ENCODE assay signal across 10 cellular contexts in the genomic region with DNA sequence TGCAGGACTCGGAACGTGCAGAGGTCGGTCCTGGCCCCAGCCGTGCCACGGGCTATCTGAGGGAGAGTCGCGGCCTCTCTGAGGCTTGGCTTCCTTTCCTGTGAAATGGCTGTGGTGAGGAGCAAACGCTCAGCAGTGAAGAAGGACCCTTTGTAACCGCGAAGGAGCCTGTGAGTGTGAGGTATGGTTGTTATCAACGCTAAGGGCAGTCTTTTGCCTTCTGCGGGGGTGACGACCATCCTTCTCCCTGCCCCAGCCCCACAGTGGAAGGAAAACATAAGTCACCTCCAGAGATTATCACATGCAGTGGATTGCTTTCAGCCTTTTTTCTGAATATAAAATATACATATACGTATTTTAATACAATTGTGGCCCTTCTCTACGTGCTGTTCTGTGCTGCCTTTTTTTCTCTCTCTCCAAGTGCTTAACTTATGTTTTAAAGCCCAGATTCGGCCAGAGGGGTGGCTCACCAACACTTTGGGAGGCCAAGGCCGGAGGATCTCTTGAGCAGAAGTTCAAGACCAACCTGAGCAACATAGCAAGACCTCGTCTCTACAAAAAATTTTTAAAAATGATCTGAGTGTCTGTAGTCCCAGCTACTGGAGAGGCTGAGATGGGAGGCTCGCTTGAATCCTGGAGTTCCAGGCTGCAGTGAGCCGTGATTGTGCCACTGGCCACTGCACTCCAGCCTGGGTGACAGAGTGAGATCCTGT. TPM values are rescaled to one million over a fixed set of nuclear protein-coding genes. Genes with fewer than 3 reads are reported as not detected.
A peak's percentile ranks its signal among the peaks of the same experiment; 100 is the strongest.
DNase-seq lines count a peak whose midpoint lies in the region; FAIRE-seq and TF ChIP-seq lines count a peak whose summit lies in the region.
"Had no signal": no experiment of that assay in that cellular context is flagged by ENCODE, and none has a peak within 500 bp of the region (broad histone marks: within the 10 kb centered on the region; RNA-seq: fewer than 3 reads in every experiment).

No MANE protein-coding gene starts in this region.

- dilution Hi-C loops in keratinocyte (cut with MboI; ENCODE audit: extremely low pct_ligation_motif_present, low sequenced_read_pairs): no loop called here

- H2AFZ ChIP-seq in keratinocyte (ENCODE audit: control insufficient read depth, low read length): peak overlapping the region; percentile 82

- H3K4me3 Mint-ChIP-seq in T-helper 1 cell treated with Interleukin-12 subunit alpha and Interleukin-12 subunit beta and Interleukin-4 antibody, amounts not matched to agents 30 μg/mL and 1 μg/mL, for 36 hours: peak overlapping the region; percentile 83
- peak overlapping the region; percentile 86 for H3K4me3 Mint-ChIP-seq in activated CD4-positive, alpha-beta memory T cell treated with anti-CD3 and anti-CD28 coated beads, Interleukin-2, amount 10 ng/mL, durations not matched to agents 7 days and 5 days

- no peaks in the 10 kb centered on the region for H4K20me1 ChIP-seq in keratinocyte (ENCODE audit: control insufficient read depth, extremely low read depth, insufficient read depth, low read length)

- H3K79me2 ChIP-seq in keratinocyte (ENCODE audit: control insufficient read depth, insufficient read depth, low read length): no peaks in the 10 kb centered on the region

- no peak overlapping the region for H3K9ac ChIP-seq in keratinocyte (ENCODE audit: control insufficient read depth, extremely low read depth, insufficient read depth, low read length)

- H3K4me2 ChIP-seq in keratinocyte (ENCODE audit: control insufficient read depth, extremely low read depth, insufficient read depth, low read depth, low read length): peak overlapping the region; percentile 70

- H3K36me3 Mint-ChIP-seq in T-helper 1 cell treated with Interleukin-12 subunit alpha and Interleukin-12 subunit beta and Interleukin-4 antibody, amounts not matched to agents 30 μg/mL and 1 μg/mL, for 36 hours (ENCODE audit: low read depth): no peaks in the 10 kb centered on the region
- no peaks in the 10 kb centered on the region for H3K36me3 Mint-ChIP-seq in activated CD4-positive, alpha-beta memory T cell treated with anti-CD3 and anti-CD28 coated beads, Interleukin-2, amount 10 ng/mL, durations not matched to agents 7 days and 5 days (ENCODE audit: low read depth)

- POLR2A ChIA-PET in activated CD4-positive, alpha-beta memory T cell treated with anti-CD3 and anti-CD28 coated beads, Interleukin-2, amount 10 ng/mL, durations not matched to agents 7 days and 5 days (lab: Charles Lee): interaction anchor here (1.2 to 11.8 kb wide), 10 partner anchors 12 to 228 kb away, joined by 3 to 117 read pairs (median 11); a partner anchor contains a TSS

- H3K27ac ChIP-seq in keratinocyte (ENCODE audit: control insufficient read depth, insufficient read depth, low read length) (no peak overlapping the region), temporal lobe (ENCODE audit: low read depth, low read length) (peak overlapping the region; percentile 63)

- peaks cover 7% of the 10 kb centered on the region for H3K27me3 ChIP-seq in keratinocyte (ENCODE audit: control insufficient read depth, extremely low read depth, insufficient read depth, low read length)

- DNase-seq in T-helper 1 cell (no peak), keratinocyte (ENCODE audit: low read depth, low spot score) (no peak), NCI-H1930 (lab: John Stamatoyannopoulos, UW) (no peak), cerebellar nuclear complex (lab: John Stamatoyannopoulos, UW) (no peak), urothelium cell line (ENCODE audit: low spot score) (no peak)
- no peak for DNase-seq in activated CD4-positive, alpha-beta memory T cell treated with anti-CD3 and anti-CD28 coated beads, Interleukin-2, amount 10 ng/mL, durations not matched to agents 7 days and 5 days

- H3K9me3 ChIP-seq in keratinocyte (ENCODE audit: control insufficient read depth, low read depth, low read length): no peaks in the 10 kb centered on the region

- peak overlapping the region; percentile 99 for H3K27ac Mint-ChIP-seq in T-helper 1 cell treated with Interleukin-12 subunit alpha and Interleukin-12 subunit beta and Interleukin-4 antibody, amounts not matched to agents 30 μg/mL and 1 μg/mL, for 36 hours
- peak overlapping the region; percentile 98 for H3K27ac Mint-ChIP-seq in activated CD4-positive, alpha-beta memory T cell treated with anti-CD3 and anti-CD28 coated beads, Interleukin-2, amount 10 ng/mL, durations not matched to agents 7 days and 5 days

- peak in 1 of 3 experiments; percentile 3 for TF ChIP-seq CTCF in keratinocyte (optimal IDR thresholded peaks at IDR 0.05 in 1 of 3, IDR thresholded peaks at IDR 0.05 in 1 of 3, conservative IDR thresholded peaks at IDR 0.05 in 1 of 3; ENCODE audit: extremely low read depth in 1 of 3, insufficient read depth in 2 of 3, low read length in 3 of 3)

- H3K4me3 ChIP-seq in keratinocyte (ENCODE audit: control insufficient read depth in 2 of 3, extremely low read depth in 1 of 3, insufficient read depth in 2 of 3, low read depth in 1 of 3, low read length in 3 of 3): peak overlapping the region; percentile 25 to 65 (median 48)

- H3K27me3 Mint-ChIP-seq in T-helper 1 cell treated with Interleukin-12 subunit alpha and Interleukin-12 subunit beta and Interleukin-4 antibody, amounts not matched to agents 30 μg/mL and 1 μg/mL, for 36 hours (ENCODE audit: low read depth): peaks cover 17% of the 10 kb centered on the region
- H3K27me3 Mint-ChIP-seq in activated CD4-positive, alpha-beta memory T cell treated with anti-CD3 and anti-CD28 coated beads, Interleukin-2, amount 10 ng/mL, durations not matched to agents 7 days and 5 days: peaks cover 6% of the 10 kb centered on the region

- CTCF ChIA-PET in activated CD4-positive, alpha-beta memory T cell treated with anti-CD3 and anti-CD28 coated beads, Interleukin-2, amount 10 ng/mL, durations not matched to agents 7 days and 5 days (lab: Charles Lee): interaction anchor here (1.1 to 12.6 kb wide), 35 partner anchors 8 to 542 kb away, joined by 3 to 309 read pairs (median 8); a partner anchor contains a TSS

- FAIRE-seq in keratinocyte (lab: Jason Lieb, UNC) (no peak), urothelium cell line (lab: Jason Lieb, UNC) (no peak)

- no peaks in the 10 kb centered on the region for H3K9me1 ChIP-seq in keratinocyte (ENCODE audit: control insufficient read depth, extremely low read depth, insufficient read depth, low read length)

- peaks cover 36% of the 10 kb centered on the region for H3K4me1 Mint-ChIP-seq in T-helper 1 cell treated with Interleukin-12 subunit alpha and Interleukin-12 subunit beta and Interleukin-4 antibody, amounts not matched to agents 30 μg/mL and 1 μg/mL, for 36 hours (ENCODE audit: low read depth)
- peaks cover 46% of the 10 kb centered on the region for H3K4me1 Mint-ChIP-seq in activated CD4-positive, alpha-beta memory T cell treated with anti-CD3 and anti-CD28 coated beads, Interleukin-2, amount 10 ng/mL, durations not matched to agents 7 days and 5 days

- no peaks in the 10 kb centered on the region for H3K9me3 Mint-ChIP-seq in T-helper 1 cell treated with Interleukin-12 subunit alpha and Interleukin-12 subunit beta and Interleukin-4 antibody, amounts not matched to agents 30 μg/mL and 1 μg/mL, for 36 hours
- H3K9me3 Mint-ChIP-seq in activated CD4-positive, alpha-beta memory T cell treated with anti-CD3 and anti-CD28 coated beads, Interleukin-2, amount 10 ng/mL, durations not matched to agents 7 days and 5 days: no peaks in the 10 kb centered on the region

- H3K36me3 ChIP-seq in keratinocyte (ENCODE audit: control insufficient read depth in 2 of 2, extremely low read depth in 1 of 2, insufficient read depth in 2 of 2, low read length in 2 of 2): no peaks in the 10 kb centered on the region

- peaks cover 6% of the 10 kb centered on the region for H3K4me1 ChIP-seq in keratinocyte (ENCODE audit: control insufficient read depth, extremely low read depth, insufficient read depth, low read length)

RNA-seq across cellular contexts. Expression of a gene that starts 17.4 kb away (rescaled TPM):
- 1 to 10 TPM; 5.8 to 7.4 TPM for total RNA-seq in activated CD4-positive, alpha-beta memory T cell treated with anti-CD3 and anti-CD28 coated beads, Interleukin-2, amount 10 ng/mL, durations not matched to agents 7 days and 5 days
- 0.54 to 0.86 TPM (median 0.56 TPM) in 3 replicates for polyA plus RNA-seq in keratinocyte
- 1.5 TPM for polyA plus RNA-seq in keratinocyte (2011; ENCODE audit: low read depth)
- 0.27 and 0.61 TPM in 2 replicates for polyA plus RNA-seq in keratinocyte (2011; cell fraction: cytosol; rRNA removed)
- 1.7 and 2.5 TPM in 2 replicates for polyA plus RNA-seq in keratinocyte (2011; cell fraction: nucleus; rRNA removed)
- 0.37 and 0.44 TPM in 2 replicates for polyA plus RNA-seq in keratinocyte (2012; ENCODE audit: low replicate concordance)
- 0.20 to 1.1 TPM in 2 of 3 replicates, not detected in the other for polyA minus RNA-seq in keratinocyte
- polyA minus RNA-seq in keratinocyte (2011; cell fraction: cytosol; rRNA and poly(A)+ RNA removed): not detected
- 2.2 and 4.9 TPM in 2 replicates for polyA minus RNA-seq in keratinocyte (2011; cell fraction: nucleus; rRNA and poly(A)+ RNA removed)
- 1.5 TPM for total RNA-seq in temporal lobe

RNA-seq across cellular contexts. Expression of a gene that starts 27.1 kb away (rescaled TPM):
- 10 to 100 TPM; 10.0 to 10.5 TPM for total RNA-seq in activated CD4-positive, alpha-beta memory T cell treated with anti-CD3 and anti-CD28 coated beads, Interleukin-2, amount 10 ng/mL, durations not matched to agents 7 days and 5 days
- 0.69 to 7.8 TPM (median 3.9 TPM) in 3 replicates for polyA plus RNA-seq in keratinocyte
- 0.72 TPM for polyA plus RNA-seq in keratinocyte (2011; ENCODE audit: low read depth)
- polyA plus RNA-seq in keratinocyte (2011; cell fraction: cytosol; rRNA removed): 1.0 and 2.7 TPM in 2 replicates
- polyA plus RNA-seq in keratinocyte (2011; cell fraction: nucleus; rRNA removed): 54.7 and 94.3 TPM in 2 replicates
- polyA plus RNA-seq in keratinocyte (2012; ENCODE audit: low replicate concordance): 0.70 and 5.4 TPM in 2 replicates
- 0.95 to 9.3 TPM (median 5.6 TPM) in 3 replicates for polyA minus RNA-seq in keratinocyte
- 7.7 TPM for polyA minus RNA-seq in keratinocyte (2011; cell fraction: cytosol; rRNA and poly(A)+ RNA removed)
- 45.2 and 46.1 TPM in 2 replicates for polyA minus RNA-seq in keratinocyte (2011; cell fraction: nucleus; rRNA and poly(A)+ RNA removed)
- total RNA-seq in temporal lobe: 10.1 TPM

RNA-seq across cellular contexts. Expression of a gene that starts 45.6 kb away (rescaled TPM):
- 10 to 100 TPM; 30.5 to 30.8 TPM for total RNA-seq in activated CD4-positive, alpha-beta memory T cell treated with anti-CD3 and anti-CD28 coated beads, Interleukin-2, amount 10 ng/mL, durations not matched to agents 7 days and 5 days
- 62.7 to 74.7 TPM (median 73.9 TPM) in 3 replicates for polyA plus RNA-seq in keratinocyte
- 30.9 TPM for polyA plus RNA-seq in keratinocyte (2011; ENCODE audit: low read depth)
- 35.6 and 61.0 TPM in 2 replicates for polyA plus RNA-seq in keratinocyte (2011; cell fraction: cytosol; rRNA removed)
- 47.2 and 55.1 TPM in 2 replicates for polyA plus RNA-seq in keratinocyte (2011; cell fraction: nucleus; rRNA removed)
- 60.2 and 62.9 TPM in 2 replicates for polyA plus RNA-seq in keratinocyte (2012; ENCODE audit: low replicate concordance)
- polyA minus RNA-seq in keratinocyte: 40.1 to 101 TPM (median 51.2 TPM) in 3 replicates
- polyA minus RNA-seq in keratinocyte (2011; cell fraction: cytosol; rRNA and poly(A)+ RNA removed): 32.6 TPM
- 18.0 and 19.2 TPM in 2 replicates for polyA minus RNA-seq in keratinocyte (2011; cell fraction: nucleus; rRNA and poly(A)+ RNA removed)
- total RNA-seq in temporal lobe: 15.0 TPM

RNA-seq across cellular contexts. Expression of a gene that starts 55.4 kb away (rescaled TPM):
- not detected for total RNA-seq in activated CD4-positive, alpha-beta memory T cell treated with anti-CD3 and anti-CD28 coated beads, Interleukin-2, amount 10 ng/mL, durations not matched to agents 7 days and 5 days
- not detected in 3 replicates for polyA plus RNA-seq in keratinocyte
- polyA plus RNA-seq in keratinocyte (2011; ENCODE audit: low read depth): not detected
- not detected in 2 replicates for polyA plus RNA-seq in keratinocyte (2011; cell fraction: cytosol; rRNA removed)
- polyA plus RNA-seq in keratinocyte (2011; cell fraction: nucleus; rRNA removed): not detected in 2 replicates
- polyA plus RNA-seq in keratinocyte (2012; ENCODE audit: low replicate concordance): not detected in 2 replicates
- polyA minus RNA-seq in keratinocyte: not detected in 3 replicates
- not detected for polyA minus RNA-seq in keratinocyte (2011; cell fraction: cytosol; rRNA and poly(A)+ RNA removed)
- not detected in 2 replicates for polyA minus RNA-seq in keratinocyte (2011; cell fraction: nucleus; rRNA and poly(A)+ RNA removed)
- not detected for total RNA-seq in temporal lobe
- total RNA-seq: Daoy, RPMI7951 had no signal
